In genomic region chr14:22268875-22269274, GRCh38 we compare ENCODE assay signal across 12 cellular contexts.
A peak's percentile ranks its signal among the peaks of the same experiment; 100 is the strongest.
DNase-seq lines count a peak whose midpoint lies in the region; ATAC-seq and TF ChIP-seq lines count a peak whose summit lies in the region.
"Had no signal": no experiment of that assay in that cellular context is flagged by ENCODE, and none has a peak within 500 bp of the region (broad histone marks: within the 10 kb centered on the region; RNA-seq: fewer than 3 reads in every experiment).

No MANE protein-coding gene starts in this region.

- H3K4me1 Mint-ChIP-seq in stimulated activated naive B cell treated with anti-CD40 and anti-IgM and Interleukin-4, amounts not matched to agents 10 μg/mL and 1 μg/mL and 100 μg/mL, for 72 hours = peaks cover 10 to 18% of the 10 kb centered on the region in 2 donors
- no peaks in the 10 kb centered on the region for H3K4me1 Mint-ChIP-seq in activated CD4-positive, alpha-beta memory T cell treated with anti-CD3 and anti-CD28 coated beads for 36 hours (ENCODE audit: low read depth)

- TF ChIP-seq POLR2A in tibial nerve (IDR thresholded peaks at IDR 0.05) = no peak

- H3K36me3 ChIP-seq in tibial nerve = no peaks in the 10 kb centered on the region

- no peak for DNase-seq in activated naive CD4-positive, alpha-beta T cell treated with anti-CD3 and anti-CD28 coated beads, Interleukin-2, amount 50 U/mL, for 72 hours (ENCODE audit: low spot score in 2 of 2)
- no peak for DNase-seq in activated naive CD4-positive, alpha-beta T cell (lab: John Stamatoyannopoulos, UW)
- DNase-seq in RKO (ENCODE audit: low spot score) (peak; percentile 46), epithelial cell of prostate (ENCODE audit: low read depth, low spot score) (peak; percentile 73), islet precursor cell (no peak), tibial nerve (ENCODE audit: low spot score in 2 of 2) (no peak)
- no peak for DNase-seq in stimulated activated naive B cell treated with anti-CD40 and anti-IgM and Interleukin-4, amounts not matched to agents 10 μg/mL and 1 μg/mL and 100 μg/mL, for 72 hours
- DNase-seq in activated CD4-positive, alpha-beta memory T cell treated with anti-CD3 and anti-CD28 coated beads for 36 hours = no peak
- DNase-seq: activated naive CD4-positive, alpha-beta T cell treated with anti-CD3 and anti-CD28 coated beads, Interleukin-2, amount 50 U/mL, for 16 hours; Caco-2; NCI-H187 treated with DMSO at 0.1 percent for 48 hours had no signal

- intact Hi-C loops in activated CD4-positive, alpha-beta memory T cell treated with anti-CD3 and anti-CD28 coated beads for 36 hours (cut with micrococcal nuclease) = no loop called here

- ATAC-seq in activated naive CD4-positive, alpha-beta T cell treated with anti-CD3 and anti-CD28 coated beads, Interleukin-2, amount 50 U/mL, for 72 hours = peak; percentile 47 to 66
- peak; percentile 51 to 89 for ATAC-seq in stimulated activated naive B cell treated with anti-CD40 and anti-IgM and Interleukin-4, amounts not matched to agents 10 μg/mL and 1 μg/mL and 100 μg/mL, for 72 hours (replicated peaks)
- ATAC-seq: GM23338 had no signal

- no peak for TF ChIP-seq CTCF in tibial nerve (IDR thresholded peaks at IDR 0.05)

- no peak overlapping the region for H3K27ac ChIP-seq in epithelial cell of prostate
- H3K27ac ChIP-seq in tibial nerve = no peak overlapping the region

- no peak overlapping the region for H3K27ac Mint-ChIP-seq in activated naive CD4-positive, alpha-beta T cell treated with anti-CD3 and anti-CD28 coated beads, Interleukin-2, amount 50 U/mL, for 72 hours
- no peak overlapping the region for H3K27ac Mint-ChIP-seq in stimulated activated naive B cell treated with anti-CD40 and anti-IgM and Interleukin-4, amounts not matched to agents 10 μg/mL and 1 μg/mL and 100 μg/mL, for 72 hours
- no peak overlapping the region for H3K27ac Mint-ChIP-seq in activated CD4-positive, alpha-beta memory T cell treated with anti-CD3 and anti-CD28 coated beads for 36 hours
- H3K27ac Mint-ChIP-seq: GM23338 had no signal

- WGBS in tibial nerve, 2 donors = 39 to 44% methylated on average over 2 of the region's 2 CpGs

- H3K9me3 ChIP-seq in tibial nerve = no peaks in the 10 kb centered on the region
- H3K9me3 ChIP-seq: Caco-2 had no signal

- POLR2A ChIA-PET in activated CD4-positive, alpha-beta memory T cell treated with anti-CD3 and anti-CD28 coated beads for 36 hours (lab: Charles Lee) = no interaction called here

- CTCF ChIA-PET in activated CD4-positive, alpha-beta memory T cell treated with anti-CD3 and anti-CD28 coated beads for 36 hours (lab: Charles Lee) = no interaction called here

- H3K27me3 Mint-ChIP-seq in stimulated activated naive B cell treated with anti-CD40 and anti-IgM and Interleukin-4, amounts not matched to agents 10 μg/mL and 1 μg/mL and 100 μg/mL, for 72 hours = peaks cover 15 to 43% of the 10 kb centered on the region in 2 donors
- no peaks in the 10 kb centered on the region for H3K27me3 Mint-ChIP-seq in activated CD4-positive, alpha-beta memory T cell treated with anti-CD3 and anti-CD28 coated beads for 36 hours

- TF ChIP-seq EP300 in tibial nerve (IDR thresholded peaks at IDR 0.05) = no peak

- H3K4me3 Mint-ChIP-seq in stimulated activated naive B cell treated with anti-CD40 and anti-IgM and Interleukin-4, amounts not matched to agents 10 μg/mL and 1 μg/mL and 100 μg/mL, for 72 hours = no peak overlapping the region
- H3K4me3 Mint-ChIP-seq in activated CD4-positive, alpha-beta memory T cell treated with anti-CD3 and anti-CD28 coated beads for 36 hours = no peak overlapping the region
- H3K4me3 Mint-ChIP-seq: GM23338 had no signal

- H3K9me3 Mint-ChIP-seq in activated naive CD4-positive, alpha-beta T cell treated with anti-CD3 and anti-CD28 coated beads, Interleukin-2, amount 50 U/mL, for 72 hours = no peaks in the 10 kb centered on the region
- no peaks in the 10 kb centered on the region for H3K9me3 Mint-ChIP-seq in stimulated activated naive B cell treated with anti-CD40 and anti-IgM and Interleukin-4, amounts not matched to agents 10 μg/mL and 1 μg/mL and 100 μg/mL, for 72 hours
- no peaks in the 10 kb centered on the region for H3K9me3 Mint-ChIP-seq in activated CD4-positive, alpha-beta memory T cell treated with anti-CD3 and anti-CD28 coated beads for 36 hours
- H3K9me3 Mint-ChIP-seq: GM23338 had no signal

- no peaks in the 10 kb centered on the region for H3K27me3 ChIP-seq in tibial nerve

- H3K36me3 Mint-ChIP-seq in activated naive CD4-positive, alpha-beta T cell treated with anti-CD3 and anti-CD28 coated beads, Interleukin-2, amount 50 U/mL, for 72 hours = no peaks in the 10 kb centered on the region
- H3K36me3 Mint-ChIP-seq in stimulated activated naive B cell treated with anti-CD40 and anti-IgM and Interleukin-4, amounts not matched to agents 10 μg/mL and 1 μg/mL and 100 μg/mL, for 72 hours = no peaks in the 10 kb centered on the region
- no peaks in the 10 kb centered on the region for H3K36me3 Mint-ChIP-seq in activated CD4-positive, alpha-beta memory T cell treated with anti-CD3 and anti-CD28 coated beads for 36 hours

- H3K4me3 ChIP-seq in tibial nerve = no peak overlapping the region
- H3K4me3 ChIP-seq: GM23338 had no signal

- H3K4me1 ChIP-seq in tibial nerve = no peaks in the 10 kb centered on the region

Comparison
In these comparisons a context has a peak if more than half of its experiments do, and no peak if none do; other contexts are left out.
1. DNase-seq: peak in RKO (single experiment) and epithelial cell of prostate (single experiment); none in activated naive CD4-positive, alpha-beta T cell treated with anti-CD3 and anti-CD28 coated beads, Interleukin-2, amount 50 U/mL, for 72 hours (0 of 2), activated naive CD4-positive, alpha-beta T cell (0 of 4), stimulated activated naive B cell treated with anti-CD40 and anti-IgM and Interleukin-4, amounts not matched to agents 10 μg/mL and 1 μg/mL and 100 μg/mL, for 72 hours (single experiment), islet precursor cell (single experiment), tibial nerve (0 of 2) and activated CD4-positive, alpha-beta memory T cell treated with anti-CD3 and anti-CD28 coated beads for 36 hours (single experiment).